22 cellular contexts compared by ENCODE assay signal in the genomic region with DNA sequence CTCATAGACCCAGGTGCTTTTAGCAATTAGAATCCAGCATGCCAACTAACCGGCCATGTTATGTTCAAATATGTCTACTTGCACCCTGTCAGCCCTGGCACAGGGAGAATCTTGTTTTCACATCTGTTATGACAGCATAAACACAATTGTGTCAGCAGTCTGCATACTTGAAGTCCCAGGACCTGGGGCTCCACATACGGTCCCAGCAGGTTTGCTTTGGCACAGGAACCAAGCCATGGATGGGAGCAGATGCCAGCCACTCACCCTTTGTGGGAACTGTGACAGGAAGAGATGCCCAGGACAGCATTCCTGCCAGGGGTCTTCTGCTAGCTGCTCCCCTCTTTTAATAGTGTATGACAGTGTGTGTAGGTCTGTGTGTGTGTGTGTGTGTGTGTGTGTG.
"Had no signal": no experiment of that assay in that cellular context is flagged by ENCODE, and none has a peak within 500 bp of the region (broad histone marks: within the 10 kb centered on the region; RNA-seq: fewer than 3 reads in every experiment).

No MANE protein-coding gene starts in this region.

- H3K9me3 Mint-ChIP-seq: effector memory CD8-positive, alpha-beta T cell; natural killer cell had no signal

- H3K27me3 Mint-ChIP-seq: stimulated activated naive CD8-positive, alpha-beta T cell treated with anti-CD3 and anti-CD28 coated beads, Interleukin-15, Interleukin-2, amounts not matched to agents 100 ng/mL and 50 ng/mL, for 24 hours had no signal

- H3K27ac Mint-ChIP-seq: effector memory CD8-positive, alpha-beta T cell; memory B cell; mesothelial cell of epicardium; natural killer cell; stimulated activated effector memory CD8-positive, alpha-beta T cell treated with anti-CD3 and anti-CD28 coated beads, Interleukin-12 subunit alpha, Interleukin-12 subunit beta, amount 100 ng/mL, for 72 hours; stimulated activated naive CD8-positive, alpha-beta T cell treated with anti-CD3 and anti-CD28 coated beads, Interleukin-15, Interleukin-2, amounts not matched to agents 100 ng/mL and 50 ng/mL, for 24 hours had no signal

- DNase-seq: cortex of kidney; effector memory CD8-positive, alpha-beta T cell; esophagus squamous epithelium; foreskin fibroblast; head of caudate nucleus; kidney; left cardiac atrium; left ventricle myocardium inferior; lower lobe of right lung; natural killer cell; ovary; right lobe of liver; stimulated activated CD4-positive, alpha-beta T cell treated with anti-CD3 and anti-CD28 coated beads, Interleukin-4, amount 100 ng/mL, for 1 hour; stimulated activated CD8-positive, alpha-beta memory T cell treated with anti-CD3 and anti-CD28 coated beads, Interleukin-4, amount 100 ng/mL, for 48 hours; tibial artery; upper lobe of left lung; uterus had no signal

- H3K4me3 Mint-ChIP-seq: effector memory CD8-positive, alpha-beta T cell; memory B cell; mesothelial cell of epicardium; natural killer cell; neural crest cell; stimulated activated effector memory CD8-positive, alpha-beta T cell treated with anti-CD3 and anti-CD28 coated beads, Interleukin-12 subunit alpha, Interleukin-12 subunit beta, amount 100 ng/mL, for 72 hours; stimulated activated naive CD8-positive, alpha-beta T cell treated with anti-CD3 and anti-CD28 coated beads, Interleukin-15, Interleukin-2, amounts not matched to agents 100 ng/mL and 50 ng/mL, for 24 hours had no signal

- H3K36me3 Mint-ChIP-seq: memory B cell; mesothelial cell of epicardium; natural killer cell; stimulated activated effector memory CD8-positive, alpha-beta T cell treated with anti-CD3 and anti-CD28 coated beads, Interleukin-12 subunit alpha, Interleukin-12 subunit beta, amount 100 ng/mL, for 72 hours had no signal

- H3K4me1 Mint-ChIP-seq: memory B cell, mesothelial cell of epicardium, neural crest cell had no signal
